ENCODE assay signal across 13 cellular contexts in the genomic region with DNA sequence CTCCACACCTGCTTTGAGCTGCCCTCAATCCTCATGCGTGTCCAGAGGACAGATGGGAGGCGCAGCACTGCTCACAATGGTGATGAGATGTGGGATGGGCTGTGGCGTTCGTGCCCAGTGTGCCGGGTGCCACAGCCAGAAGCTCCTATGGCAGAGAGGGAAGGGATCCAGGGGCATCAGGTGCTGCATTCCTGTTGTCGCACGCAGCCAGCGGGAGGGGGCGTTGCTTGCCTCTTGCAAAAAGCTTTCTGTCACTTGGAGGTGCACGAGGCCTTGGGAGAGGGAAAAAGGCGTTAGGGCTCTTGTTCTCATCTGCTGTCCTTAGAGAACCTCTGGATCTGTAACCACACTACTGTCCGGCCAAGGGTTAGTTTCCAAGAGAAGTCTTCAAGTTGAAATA. TPM values are rescaled to one million over a fixed set of nuclear protein-coding genes. Genes with fewer than 3 reads are reported as not detected.
A peak's percentile ranks its signal among the peaks of the same experiment; 100 is the strongest.
DNase-seq lines count a peak whose midpoint lies in the region; ATAC-seq and TF ChIP-seq lines count a peak whose summit lies in the region.
"Had no signal": no experiment of that assay in that cellular context is flagged by ENCODE, and none has a peak within 500 bp of the region (broad histone marks: within the 10 kb centered on the region; RNA-seq: fewer than 3 reads in every experiment).

No MANE protein-coding gene starts in this region.

- H2AFZ ChIP-seq in OCI-LY7 (ENCODE audit: low read length), result no peak overlapping the region

- no peaks in the 10 kb centered on the region for H3K4me1 ChIP-seq in OCI-LY7 (ENCODE audit: insufficient read depth, low read length, poor library complexity, severe bottlenecking)

- CTCF ChIA-PET in OCI-LY7 (lab: Charles Lee; ENCODE audit: unreplicated experiment), result no interaction called here

- H3K36me3 ChIP-seq in OCI-LY7 (ENCODE audit: insufficient read depth, low read length) (no peaks in the 10 kb centered on the region), kidney epithelial cell (ENCODE audit: control insufficient read depth, insufficient read depth, low read length) (no peaks in the 10 kb centered on the region)

- H3K27me3 ChIP-seq in kidney epithelial cell (ENCODE audit: control insufficient read depth, insufficient read depth, low read length), result no peaks in the 10 kb centered on the region

- H3K4me2 ChIP-seq in OCI-LY7 (ENCODE audit: low read length), result no peak overlapping the region

- BruUV-seq in OCI-LY7 (replicated peaks; lab: Mats Ljungman, UMichigan), result no TSS peak

- H3K9me3 ChIP-seq in OCI-LY7 (ENCODE audit: low read length), result no peaks in the 10 kb centered on the region

- intact Hi-C loops in OCI-LY7 (cut with micrococcal nuclease; ENCODE audit: unreplicated experiment), result no loop called here

- H3K27ac ChIP-seq in OCI-LY7 (ENCODE audit: low read depth, low read length, poor library complexity, severe bottlenecking), result no peak overlapping the region

- POLR2A ChIA-PET in OCI-LY7 (lab: Charles Lee), result no interaction called here

- H3K4me3 ChIP-seq in OCI-LY7 (ENCODE audit: low read depth, low read length, poor library complexity, severe bottlenecking) (no peak overlapping the region), kidney epithelial cell (ENCODE audit: low read depth, low read length) (no peak overlapping the region)

- H3K9me2 ChIP-seq in OCI-LY7 (ENCODE audit: insufficient read depth, low read length), result no peaks in the 10 kb centered on the region

- ATAC-seq in omental fat pad (ENCODE audit: low FRiP score) (no peak), GM21515 (IDR thresholded peaks at IDR 0.05; ENCODE audit: unreplicated experiment) (no peak)
- ATAC-seq: activated CD4-positive, CD25-positive, alpha-beta regulatory T cell treated with anti-CD3 and anti-CD28 coated beads, Interleukin-2, amount 50 U/mL, for 24 hours had no signal

- H4K20me1 ChIP-seq in OCI-LY7 (ENCODE audit: insufficient read depth, low read length), result no peaks in the 10 kb centered on the region

- DNase-seq in D341Med (ENCODE audit: low spot score) (peak; percentile 77), HT-29 (ENCODE audit: low spot score) (peak; percentile 31), OCI-LY7 (ENCODE audit: low spot score) (no peak), kidney epithelial cell (ENCODE audit: low read depth) (no peak), omental fat pad (ENCODE audit: low spot score) (no peak), NOMO-1 (lab: John Stamatoyannopoulos, UW; ENCODE audit: unreplicated experiment in 2 of 2) (no peak)
- DNase-seq in activated CD4-positive, CD25-positive, alpha-beta regulatory T cell treated with anti-CD3 and anti-CD28 coated beads, Interleukin-2, amount 50 U/mL, for 72 hours, result no peak
- DNase-seq: foreskin fibroblast; stimulated activated CD4-positive, alpha-beta T cell treated with anti-CD3 and anti-CD28 coated beads, Interleukin-4, amount 100 ng/mL, for 1 hour had no signal

- 0 out of 2 replicates have a peak, but pooled peaks have one; percentile 10 for TF ChIP-seq CTCF in OCI-LY7 (conservative IDR thresholded peaks at IDR 0.05; ENCODE audit: low read length)
- peak; percentile 17 for TF ChIP-seq CTCF in kidney epithelial cell (IDR thresholded peaks at IDR 0.05; ENCODE audit: insufficient read depth, low read length, poor library complexity, severe bottlenecking)
- TF ChIP-seq CTCF in omental fat pad (IDR thresholded peaks at IDR 0.05), result no peak

- no peaks in the 10 kb centered on the region for H3K79me2 ChIP-seq in OCI-LY7 (ENCODE audit: insufficient read depth, low read depth, low read length)

RNA-seq across cellular contexts. Expression of a gene that starts 29.2 kb away (rescaled TPM):
- not detected in 2 replicates for total RNA-seq in HT-29 (2014; rRNA removed; shearing (Covaris generic))
- total RNA-seq in OCI-LY7 (2014; rRNA removed; shearing (Covaris generic)), result not detected in 2 replicates
- total RNA-seq in OCI-LY7 (2022) (not detected in 2 replicates), kidney epithelial cell (0.13 TPM in 1 of 2 replicates, not detected in the other), omental fat pad (not detected)
- total RNA-seq: astrocyte, G401 had no signal

RNA-seq across cellular contexts. Expression of a gene that starts 33.9 kb away (rescaled TPM):
- not detected in 2 replicates for total RNA-seq in HT-29 (2014; rRNA removed; shearing (Covaris generic))
- total RNA-seq in OCI-LY7 (2014; rRNA removed; shearing (Covaris generic)), result not detected in 2 replicates
- total RNA-seq in OCI-LY7 (2022) (1.1 and 1.7 TPM in 2 replicates), kidney epithelial cell (not detected in 2 replicates), omental fat pad (10 to 100 TPM in 1 of 4 donors, 1 to 10 TPM in 3; 3.6 to 15.9 (median 5.9) TPM)
- total RNA-seq: astrocyte had no signal

RNA-seq across cellular contexts. Expression of a gene that starts 53.7 kb away (rescaled TPM):
- 1,412 and 1,563 TPM in 2 replicates for total RNA-seq in HT-29 (2014; rRNA removed; shearing (Covaris generic))
- total RNA-seq in OCI-LY7 (2014; rRNA removed; shearing (Covaris generic)), result 2,658 and 2,982 TPM in 2 replicates
- total RNA-seq in OCI-LY7 (2022), result 2,524 and 2,654 TPM in 2 replicates
- 3,924 and 4,999 TPM in 2 replicates for total RNA-seq in kidney epithelial cell
- total RNA-seq in omental fat pad, result 1,000 to 10,000 TPM; 2,150 to 4,864 (median 2,988) TPM

Comparison
In these comparisons a context has a peak if more than half of its experiments do, and no peak if none do; other contexts are left out.
1. DNase-seq: peak in D341Med (single experiment) and HT-29 (single experiment); none in OCI-LY7 (single experiment), kidney epithelial cell (single experiment), omental fat pad (single experiment), NOMO-1 (0 of 2) and activated CD4-positive, CD25-positive, alpha-beta regulatory T cell treated with anti-CD3 and anti-CD28 coated beads, Interleukin-2, amount 50 U/mL, for 72 hours (single experiment).
2. CTCF ChIP-seq: peak in OCI-LY7 (single experiment) and kidney epithelial cell (single experiment); none in omental fat pad (0 of 3).